ENCODE assay signal across 8 cellular contexts in genomic region chr9:37591775-37592107, GRCh38. TPM values are rescaled to one million over a fixed set of nuclear protein-coding genes. Genes with fewer than 3 reads are reported as not detected.
DNase-seq lines count a peak whose midpoint lies in the region; ATAC-seq and TF ChIP-seq lines count a peak whose summit lies in the region.

No MANE protein-coding gene starts in this region.

- in situ Hi-C loops in brain microvascular endothelial cell (cut with HindIII; ENCODE audit: low pct_ligation_motif_present, low sequenced_read_pairs) = loop anchor here (25.0 kb wide), 1 partner anchor 104 kb away; the partner anchor contains the start of gene POLR1E
- in situ Hi-C loops in GM13977 (cut with MboI; ENCODE audit: low pct_unique_long_range_greater_than_20kb, low sequenced_read_pairs, unreplicated experiment) = loop anchor here (25.0 kb wide), 1 partner anchor 104 kb away; the partner anchor contains the start of gene POLR1E

- ATAC-seq in esophagus mucosa (no peak), GM18873 (IDR thresholded peaks at IDR 0.05; ENCODE audit: low FRiP score, unreplicated experiment) (no peak)

- H3K4me1 ChIP-seq in HUES48 (ENCODE audit: control insufficient read depth, insufficient read depth, low read length) (peaks cover 7% of the 10 kb centered on the region; the same call in 1 of the 2 replicates), muscle layer of duodenum (ENCODE audit: control insufficient read depth in 1 of 2, insufficient read depth in 2 of 2, low read length in 2 of 2) (peaks cover 8 to 15% of the 10 kb centered on the region in 2 donors)

- peak overlapping the region; percentile 91 for H3K9ac ChIP-seq in HUES48 (ENCODE audit: low read depth, low read length)

- peaks cover 30% of the 10 kb centered on the region for H3K27me3 ChIP-seq in HUES48 (ENCODE audit: control insufficient read depth, insufficient read depth, low read length)
- no peaks in the 10 kb centered on the region for H3K27me3 ChIP-seq in brain microvascular endothelial cell (replicated peaks)
- H3K27me3 ChIP-seq in muscle layer of duodenum (ENCODE audit: low read depth, low read length) = no peaks in the 10 kb centered on the region

- peak overlapping the region; percentile 81 for H3K27ac ChIP-seq in HUES48 (ENCODE audit: low read depth, low read length)
- H3K27ac ChIP-seq in brain microvascular endothelial cell = peak overlapping the region; percentile 81
- peak overlapping the region; percentile 81 for H3K27ac ChIP-seq in muscle layer of duodenum (ENCODE audit: low read length)

- DNase-seq in AG10803 (ENCODE audit: low read depth) (no peak), brain microvascular endothelial cell (no peak), GM13977 (ENCODE audit: low spot score) (no peak), iPS-NIHi11 (ENCODE audit: low spot score) (no peak)

- no peak for TF ChIP-seq CTCF in AG10803 (conservative IDR thresholded peaks at IDR 0.05; ENCODE audit: low read length)
- TF ChIP-seq CTCF in brain microvascular endothelial cell (IDR thresholded peaks at IDR 0.05; ENCODE audit: low read depth, low read length, missing control alignments) = no peak
- TF ChIP-seq CTCF in GM13977 (IDR thresholded peaks at IDR 0.05; ENCODE audit: extremely low read depth, insufficient read depth, missing control alignments) = no peak

- H3K4me3 ChIP-seq in AG10803 (ENCODE audit: low read length) (peak overlapping the region; percentile 99), HUES48 (ENCODE audit: low read depth, low read length) (peak overlapping the region; percentile 93), brain microvascular endothelial cell (ENCODE audit: low read depth, low read length) (peak overlapping the region; percentile 100), muscle layer of duodenum (ENCODE audit: low read depth in 1 of 2, low read length in 2 of 2) (peak overlapping the region; percentile 81 to 99)

- H3K9me3 ChIP-seq in HUES48 (ENCODE audit: control insufficient read depth, insufficient read depth, low read length) (no peaks in the 10 kb centered on the region), muscle layer of duodenum (ENCODE audit: control insufficient read depth in 1 of 2, low read length in 2 of 2) (no peaks in the 10 kb centered on the region)

- H3K36me3 ChIP-seq in HUES48 (ENCODE audit: control insufficient read depth, insufficient read depth, low read length) (peaks cover 31% of the 10 kb centered on the region), brain microvascular endothelial cell (replicated peaks) (peaks cover 17% of the 10 kb centered on the region), muscle layer of duodenum (ENCODE audit: control insufficient read depth in 1 of 2, insufficient read depth in 2 of 2, low read length in 2 of 2) (peaks cover 11 to 13% of the 10 kb centered on the region in 2 donors)

RNA-seq across cellular contexts. Expression of gene TOMM5, which starts 0.7 kb away (rescaled TPM):
- 73.6 TPM for total RNA-seq in esophagus mucosa

RNA-seq across cellular contexts. Expression of gene FBXO10, which starts 15.6 kb away (rescaled TPM):
- total RNA-seq in esophagus mucosa = 3.4 TPM

RNA-seq across cellular contexts. Expression of gene FRMPD1, which starts 59.0 kb away (rescaled TPM):
- total RNA-seq in esophagus mucosa = 0.04 TPM
